In the genomic region with DNA sequence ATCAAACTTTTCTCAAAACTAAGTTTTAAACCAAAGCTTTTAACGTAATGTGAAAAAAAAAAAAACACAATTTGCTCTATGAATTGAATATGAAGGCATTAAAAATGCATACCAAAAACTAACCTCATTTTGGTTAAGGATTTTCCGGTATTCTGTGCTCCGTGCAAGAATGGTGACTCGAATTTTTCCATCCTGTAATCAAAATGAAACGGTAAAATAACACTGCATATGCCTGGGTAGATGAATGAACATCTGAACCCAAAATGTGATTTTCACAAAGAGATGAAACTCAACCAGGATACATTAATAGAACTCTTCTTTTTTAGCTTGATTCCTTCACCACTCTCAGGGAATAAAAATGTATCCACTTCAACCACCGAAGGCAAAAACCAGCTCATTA, we compare ENCODE assay signal across 18 cellular contexts. TPM values are rescaled to one million over a fixed set of nuclear protein-coding genes. Genes with fewer than 3 reads are reported as not detected.
A peak's percentile ranks its signal among the peaks of the same experiment; 100 is the strongest.
DNase-seq lines count a peak whose midpoint lies in the region; ATAC-seq lines count a peak whose summit lies in the region.
"Had no signal": no experiment of that assay in that cellular context is flagged by ENCODE, and none has a peak within 500 bp of the region (broad histone marks: within the 10 kb centered on the region; RNA-seq: fewer than 3 reads in every experiment).

No MANE protein-coding gene starts in this region.

- H3K36me3 Mint-ChIP-seq in activated CD4-positive, alpha-beta T cell treated with anti-CD3 and anti-CD28 coated beads for 36 hours (ENCODE audit: low read depth) = peaks cover 39% of the 10 kb centered on the region
- peaks cover 12 to 28% of the 10 kb centered on the region in 2 donors for H3K36me3 Mint-ChIP-seq in activated T-cell treated with anti-CD3 and anti-CD28 coated beads, Interleukin-2, amount 50 U/mL, for 72 hours (ENCODE audit: insufficient read depth in 2 of 2)
- peaks cover 83% of the 10 kb centered on the region for H3K36me3 Mint-ChIP-seq in activated T-helper 17 cell treated with anti-CD3 and anti-CD28 coated beads, Interleukin-2, amount 50 U/mL, for 72 hours (ENCODE audit: low read depth)

- no peak overlapping the region for H3K4me3 Mint-ChIP-seq in activated CD4-positive, alpha-beta T cell treated with anti-CD3 and anti-CD28 coated beads for 36 hours
- peak overlapping the region in 1 of 2 donors; percentile 15 for H3K4me3 Mint-ChIP-seq in activated T-cell treated with anti-CD3 and anti-CD28 coated beads, Interleukin-2, amount 50 U/mL, for 72 hours
- no peak overlapping the region for H3K4me3 Mint-ChIP-seq in activated T-helper 17 cell treated with anti-CD3 and anti-CD28 coated beads, Interleukin-2, amount 50 U/mL, for 72 hours
- H3K4me3 Mint-ChIP-seq in stimulated activated naive CD8-positive, alpha-beta T cell treated with anti-CD3 and anti-CD28 coated beads, Interleukin-15, amount 100 ng/mL, for 72 hours = no peak overlapping the region
- H3K4me3 Mint-ChIP-seq: B cell; CD4-positive, CD25-positive, alpha-beta regulatory T cell; CD8-positive, alpha-beta T cell had no signal

- H3K27me3 Mint-ChIP-seq in activated CD4-positive, alpha-beta T cell treated with anti-CD3 and anti-CD28 coated beads for 36 hours = no peaks in the 10 kb centered on the region
- H3K27me3 Mint-ChIP-seq in activated T-cell treated with anti-CD3 and anti-CD28 coated beads, Interleukin-2, amount 50 U/mL, for 72 hours (ENCODE audit: low read depth) = no peaks in the 10 kb centered on the region
- no peaks in the 10 kb centered on the region for H3K27me3 Mint-ChIP-seq in activated T-helper 17 cell treated with anti-CD3 and anti-CD28 coated beads, Interleukin-2, amount 50 U/mL, for 72 hours
- H3K27me3 Mint-ChIP-seq in stimulated activated naive CD8-positive, alpha-beta T cell treated with anti-CD3 and anti-CD28 coated beads, Interleukin-15, amount 100 ng/mL, for 72 hours = no peaks in the 10 kb centered on the region
- H3K27me3 Mint-ChIP-seq: B cell; CD4-positive, CD25-positive, alpha-beta regulatory T cell had no signal

- no peak for DNase-seq in activated CD4-positive, alpha-beta T cell treated with anti-CD3 and anti-CD28 coated beads for 36 hours
- DNase-seq in activated CD4-positive, alpha-beta T cell treated with anti-CD3 and anti-CD28 coated beads for 1 hour = no peak
- DNase-seq in activated T-cell treated with anti-CD3 and anti-CD28 coated beads, Interleukin-2, amount 50 U/mL, for 72 hours = no peak
- DNase-seq in activated T-cell treated with anti-CD3 and anti-CD28 coated beads, Interleukin-2, amount 50 U/mL, for 1 hour = no peak
- DNase-seq in stimulated activated naive CD8-positive, alpha-beta T cell treated with anti-CD3 and anti-CD28 coated beads, Interleukin-15, amount 100 ng/mL, for 72 hours = no peak
- DNase-seq: Caco-2; CD4-positive, CD25-positive, alpha-beta regulatory T cell; CD8-positive, alpha-beta T cell; DMS 273 treated with DMSO at 0.1 percent for 48 hours; DMS79; EL; GDM1; GM23248; H7 had no signal

- peak; percentile 68 for ATAC-seq in activated CD4-positive, alpha-beta T cell treated with anti-CD3 and anti-CD28 coated beads for 36 hours
- peak in 1 of 2 donors; percentile 56 for ATAC-seq in activated T-cell treated with anti-CD3 and anti-CD28 coated beads, Interleukin-2, amount 50 U/mL, for 72 hours (replicated peaks in 1 of 2)
- peak; percentile 60 for ATAC-seq in activated T-helper 17 cell treated with anti-CD3 and anti-CD28 coated beads, Interleukin-2, amount 50 U/mL, for 72 hours (replicated peaks)
- ATAC-seq in stimulated activated naive CD8-positive, alpha-beta T cell treated with anti-CD3 and anti-CD28 coated beads, Interleukin-15, amount 100 ng/mL, for 72 hours = no peak
- ATAC-seq: CD8-positive, alpha-beta T cell; GM12878; HCT116 had no signal

- H3K9me3 Mint-ChIP-seq in activated CD4-positive, alpha-beta T cell treated with anti-CD3 and anti-CD28 coated beads for 36 hours (ENCODE audit: low read depth) = no peaks in the 10 kb centered on the region
- H3K9me3 Mint-ChIP-seq in activated T-cell treated with anti-CD3 and anti-CD28 coated beads, Interleukin-2, amount 50 U/mL, for 72 hours = no peaks in the 10 kb centered on the region
- peaks cover 5% of the 10 kb centered on the region for H3K9me3 Mint-ChIP-seq in activated T-helper 17 cell treated with anti-CD3 and anti-CD28 coated beads, Interleukin-2, amount 50 U/mL, for 72 hours
- peaks cover 0 to 1% of the 10 kb centered on the region in 2 donors for H3K9me3 Mint-ChIP-seq in stimulated activated naive CD8-positive, alpha-beta T cell treated with anti-CD3 and anti-CD28 coated beads, Interleukin-15, amount 100 ng/mL, for 72 hours
- H3K9me3 Mint-ChIP-seq: CD4-positive, CD25-positive, alpha-beta regulatory T cell; CD8-positive, alpha-beta T cell had no signal

- intact Hi-C loops in activated CD4-positive, alpha-beta T cell treated with anti-CD3 and anti-CD28 coated beads for 36 hours (cut with DNase I, micrococcal nuclease) = no loop called here

- CTCF ChIA-PET in activated CD4-positive, alpha-beta T cell treated with anti-CD3 and anti-CD28 coated beads for 36 hours (lab: Charles Lee) = interaction anchor here (0.7 to 1.2 kb wide), 3 partner anchors 9 to 1990 kb away, joined by 3 to 5 read pairs (median 4); no protein-coding TSS in a partner anchor

- POLR2A ChIA-PET in activated CD4-positive, alpha-beta T cell treated with anti-CD3 and anti-CD28 coated beads for 36 hours (lab: Charles Lee) = no interaction called here

- H3K27ac Mint-ChIP-seq in activated CD4-positive, alpha-beta T cell treated with anti-CD3 and anti-CD28 coated beads for 36 hours = peak overlapping the region; percentile 65
- peak overlapping the region; percentile 66 for H3K27ac Mint-ChIP-seq in activated T-cell treated with anti-CD3 and anti-CD28 coated beads, Interleukin-2, amount 50 U/mL, for 72 hours
- no peak overlapping the region for H3K27ac Mint-ChIP-seq in activated T-helper 17 cell treated with anti-CD3 and anti-CD28 coated beads, Interleukin-2, amount 50 U/mL, for 72 hours
- H3K27ac Mint-ChIP-seq in stimulated activated naive CD8-positive, alpha-beta T cell treated with anti-CD3 and anti-CD28 coated beads, Interleukin-15, amount 100 ng/mL, for 72 hours = no peak overlapping the region
- H3K27ac Mint-ChIP-seq: B cell; CD4-positive, CD25-positive, alpha-beta regulatory T cell; CD8-positive, alpha-beta T cell had no signal

- H3K4me1 Mint-ChIP-seq in activated CD4-positive, alpha-beta T cell treated with anti-CD3 and anti-CD28 coated beads for 36 hours = peaks cover 14% of the 10 kb centered on the region
- H3K4me1 Mint-ChIP-seq in activated T-cell treated with anti-CD3 and anti-CD28 coated beads, Interleukin-2, amount 50 U/mL, for 72 hours (ENCODE audit: low read depth) = peaks cover 7% of the 10 kb centered on the region
- H3K4me1 Mint-ChIP-seq in activated T-helper 17 cell treated with anti-CD3 and anti-CD28 coated beads, Interleukin-2, amount 50 U/mL, for 72 hours = peaks cover 12% of the 10 kb centered on the region
- H3K4me1 Mint-ChIP-seq in stimulated activated naive CD8-positive, alpha-beta T cell treated with anti-CD3 and anti-CD28 coated beads, Interleukin-15, amount 100 ng/mL, for 72 hours = no peaks in the 10 kb centered on the region
- H3K4me1 Mint-ChIP-seq: B cell had no signal

RNA-seq across cellular contexts. Expression of gene EOGT, which starts 26.2 kb away (rescaled TPM):
- 1 to 10 TPM; 6.0 to 8.4 TPM for total RNA-seq in activated CD4-positive, alpha-beta T cell treated with anti-CD3 and anti-CD28 coated beads for 36 hours
- 10 to 100 TPM; 16.8 to 23.7 TPM for total RNA-seq in activated T-cell treated with anti-CD3 and anti-CD28 coated beads, Interleukin-2, amount 50 U/mL, for 72 hours
- total RNA-seq in activated T-helper 17 cell treated with anti-CD3 and anti-CD28 coated beads, Interleukin-2, amount 50 U/mL, for 72 hours = 10 to 100 TPM; 15.5 to 24.4 TPM

RNA-seq across cellular contexts. Expression of gene TAFA4, which starts 55.0 kb away (rescaled TPM):
- not detected for total RNA-seq in activated CD4-positive, alpha-beta T cell treated with anti-CD3 and anti-CD28 coated beads for 36 hours
- not detected for total RNA-seq in activated T-cell treated with anti-CD3 and anti-CD28 coated beads, Interleukin-2, amount 50 U/mL, for 72 hours
- not detected for total RNA-seq in activated T-helper 17 cell treated with anti-CD3 and anti-CD28 coated beads, Interleukin-2, amount 50 U/mL, for 72 hours
- total RNA-seq: B cell; Caco-2; CD4-positive, CD25-positive, alpha-beta regulatory T cell; CD8-positive, alpha-beta T cell; GM12878; GM23248 had no signal

Comparison
In these comparisons a context has a peak if more than half of its experiments do, and no peak if none do; other contexts are left out.
1. H3K27ac Mint-ChIP-seq: peak in activated CD4-positive, alpha-beta T cell treated with anti-CD3 and anti-CD28 coated beads for 36 hours (single experiment) and activated T-cell treated with anti-CD3 and anti-CD28 coated beads, Interleukin-2, amount 50 U/mL, for 72 hours (single experiment); none in activated T-helper 17 cell treated with anti-CD3 and anti-CD28 coated beads, Interleukin-2, amount 50 U/mL, for 72 hours (single experiment) and stimulated activated naive CD8-positive, alpha-beta T cell treated with anti-CD3 and anti-CD28 coated beads, Interleukin-15, amount 100 ng/mL, for 72 hours (0 of 2).